ENCODE assay signal across 9 cellular contexts in the genomic region with DNA sequence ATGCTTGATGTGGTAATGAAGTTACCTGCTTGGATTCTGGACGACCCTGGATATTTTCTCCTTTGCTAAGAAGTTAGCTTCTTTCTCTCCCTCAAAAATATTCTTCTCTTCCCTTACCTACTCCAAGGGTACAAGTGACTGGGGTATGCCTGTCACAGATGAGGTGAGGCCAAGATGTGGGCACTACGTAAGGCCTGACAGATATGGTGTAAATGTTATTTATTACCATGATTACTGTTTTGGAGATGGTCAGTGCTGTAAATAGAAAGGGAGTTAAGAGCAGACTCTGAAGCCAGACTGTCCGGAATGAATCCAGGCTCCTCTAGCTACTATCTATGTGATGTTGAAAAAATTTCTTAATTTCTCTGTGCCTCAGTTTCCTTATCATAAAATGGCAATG. TPM values are rescaled to one million over a fixed set of nuclear protein-coding genes. Genes with fewer than 3 reads are reported as not detected.
DNase-seq lines count a peak whose midpoint lies in the region; ATAC-seq, FAIRE-seq and TF ChIP-seq lines count a peak whose summit lies in the region.
"Had no signal": no experiment of that assay in that cellular context is flagged by ENCODE, and none has a peak within 500 bp of the region (broad histone marks: within the 10 kb centered on the region; RNA-seq: fewer than 3 reads in every experiment).

No MANE protein-coding gene starts in this region.

- H3K9me3 ChIP-seq in CD8-positive, alpha-beta T cell (ENCODE audit: low read length), result no peaks in the 10 kb centered on the region
- H3K9me3 ChIP-seq in HUES6 (ENCODE audit: control insufficient read depth, insufficient read depth, low read depth, low read length) (no peaks in the 10 kb centered on the region), K562 (replicated peaks; ENCODE audit: control insufficient read depth, insufficient read depth, low read depth, low read length) (no peaks in the 10 kb centered on the region)

- H3K9me1 ChIP-seq in K562 (ENCODE audit: control insufficient read depth, insufficient read depth, low read length), result no peaks in the 10 kb centered on the region

- peaks cover 37% of the 10 kb centered on the region for H3K4me1 Mint-ChIP-seq in CD8-positive, alpha-beta T cell (ENCODE audit: low read depth)
- H3K4me1 Mint-ChIP-seq in natural killer cell treated with Interleukin-12 subunit alpha and Interleukin-12 subunit beta and Interleukin-15 and Interleukin-18, amount 100 ng/mL, for 72 hours (ENCODE audit: low read depth in 2 of 2), result peaks cover 18 to 26% of the 10 kb centered on the region in 2 donors

- no peak for TF ChIP-seq CTCF in CD8-positive, alpha-beta T cell (IDR thresholded peaks at IDR 0.05)
- no peak for TF ChIP-seq CTCF in K562 (IDR thresholded peaks at IDR 0.05 in 2 of 3, conservative IDR thresholded peaks at IDR 0.05 in 1 of 3; ENCODE audit: insufficient read depth in 2 of 3, low read depth in 1 of 3, low read length in 3 of 3)

- H3K36me3 ChIP-seq in CD8-positive, alpha-beta T cell (ENCODE audit: insufficient read depth, low read length), result no peaks in the 10 kb centered on the region
- no peaks in the 10 kb centered on the region for H3K36me3 ChIP-seq in HUES6 (ENCODE audit: control insufficient read depth, insufficient read depth, low read length)
- no peaks in the 10 kb centered on the region; the same call in 1 of the 3 replicates for H3K36me3 ChIP-seq in K562 (ENCODE audit: control insufficient read depth, insufficient read depth, low read length)

- no peak for TF ChIP-seq POLR2A in K562 (conservative IDR thresholded peaks at IDR 0.05)
- no peak for TF ChIP-seq POLR2A in GM18505 (IDR thresholded peaks at IDR 0.05; ENCODE audit: borderline replicate concordance, extremely low read depth, insufficient read depth, insufficient read length)

- no peaks in the 10 kb centered on the region for H3K27me3 Mint-ChIP-seq in CD8-positive, alpha-beta T cell (ENCODE audit: low read depth)
- H3K27me3 Mint-ChIP-seq in natural killer cell treated with Interleukin-12 subunit alpha and Interleukin-12 subunit beta and Interleukin-15 and Interleukin-18, amount 100 ng/mL, for 72 hours, result no peaks in the 10 kb centered on the region

- peaks cover 53% of the 10 kb centered on the region for H3K79me2 ChIP-seq in K562 (ENCODE audit: control insufficient read depth, insufficient read depth, low read length)

- H3K27me3 ChIP-seq in CD8-positive, alpha-beta T cell (ENCODE audit: insufficient read depth, low read length), result no peaks in the 10 kb centered on the region
- H3K27me3 ChIP-seq in HUES6 (ENCODE audit: control insufficient read depth, insufficient read depth, low read length) (no peaks in the 10 kb centered on the region), K562 (ENCODE audit: control insufficient read depth in 2 of 2, insufficient read depth in 2 of 2, low read length in 2 of 2) (no peaks in the 10 kb centered on the region)

- ATAC-seq in CD8-positive, alpha-beta T cell, result no peak
- ATAC-seq in K562 (no peak), GM18505 (IDR thresholded peaks at IDR 0.05; ENCODE audit: unreplicated experiment) (no peak), HG03354 (IDR thresholded peaks at IDR 0.05; ENCODE audit: poor library complexity, severe bottlenecking, unreplicated experiment) (no peak)
- no peak for ATAC-seq in natural killer cell treated with Interleukin-12 subunit alpha and Interleukin-12 subunit beta and Interleukin-15 and Interleukin-18, amount 100 ng/mL, for 72 hours

- no peak for TF ChIP-seq RAD21 in K562 (CRISPR knock-in tag; conservative IDR thresholded peaks at IDR 0.05 in 1 of 2, IDR thresholded peaks at IDR 0.05 in 1 of 2)

- peaks cover 12% of the 10 kb centered on the region for H3K4me1 ChIP-seq in CD8-positive, alpha-beta T cell (ENCODE audit: insufficient read depth, low read length)
- H3K4me1 ChIP-seq in HUES6 (ENCODE audit: control insufficient read depth, insufficient read depth, low read length), result peaks cover 25% of the 10 kb centered on the region
- H3K4me1 ChIP-seq in K562 (replicated peaks in 1 of 2; ENCODE audit: control insufficient read depth in 2 of 2, insufficient read depth in 2 of 2, low read length in 2 of 2), result peaks cover 6 to 32% of the 10 kb centered on the region in 2 experiments; a peak in 4 of 5 replicates

- peak overlapping the region; percentile 94 for H3K27ac Mint-ChIP-seq in CD8-positive, alpha-beta T cell
- peak overlapping the region; percentile 74 to 89 for H3K27ac Mint-ChIP-seq in natural killer cell treated with Interleukin-12 subunit alpha and Interleukin-12 subunit beta and Interleukin-15 and Interleukin-18, amount 100 ng/mL, for 72 hours

- peak overlapping the region; percentile 77 for H3K4me3 ChIP-seq in CD8-positive, alpha-beta T cell (ENCODE audit: low read depth, low read length)
- H3K4me3 ChIP-seq in HUES6 (ENCODE audit: low read depth, low read length), result peak overlapping the region; percentile 98
- H3K4me3 ChIP-seq in K562, result peak overlapping the region; percentile 85

- 51% methylated on average over 3 of the region's 3 CpGs for WGBS in K562 (ENCODE audit: insufficient coverage, low coverage, missing lambda C conversion rate)

- peak overlapping the region; percentile 97 for H3K4me3 Mint-ChIP-seq in CD8-positive, alpha-beta T cell
- peak overlapping the region; percentile 93 for H3K4me3 Mint-ChIP-seq in natural killer cell treated with Interleukin-12 subunit alpha and Interleukin-12 subunit beta and Interleukin-15 and Interleukin-18, amount 100 ng/mL, for 72 hours

- POLR2A ChIA-PET in CD8-positive, alpha-beta T cell (lab: Charles Lee), result interaction anchor here (0.5 to 2.3 kb wide), 12 partner anchors 9 to 925 kb away, joined by 3 to 18 read pairs (median 5); a partner anchor contains a TSS
- POLR2A ChIA-PET in K562 (lab: Yijun Ruan, JAX), result interaction anchor here (1.0 to 2.8 kb wide), 8 partner anchors 9 to 206 kb away, joined by 3 to 27 read pairs (median 4); no protein-coding TSS in a partner anchor

- BruUV-seq in K562 (replicated peaks; lab: Mats Ljungman, UMichigan), result TSS peak; percentile 63

- no peak for DNase-seq in CD8-positive, alpha-beta T cell
- DNase-seq in K562 (ENCODE audit: extremely low read depth in 1 of 4, low spot score in 3 of 4), result no peak
- DNase-seq in natural killer cell treated with Interleukin-12 subunit alpha and Interleukin-12 subunit beta and Interleukin-15 and Interleukin-18, amount 100 ng/mL, for 72 hours (ENCODE audit: low spot score), result no peak
- no peak for DNase-seq in NK-92 (lab: John Stamatoyannopoulos, UW; ENCODE audit: unreplicated experiment)
- no peak for DNase-seq in NCI-H526 treated with DMSO at 0.1 percent for 48 hours (lab: John Stamatoyannopoulos, UW)

- H3K9me3 Mint-ChIP-seq in CD8-positive, alpha-beta T cell, result no peaks in the 10 kb centered on the region
- H3K9me3 Mint-ChIP-seq in natural killer cell treated with Interleukin-12 subunit alpha and Interleukin-12 subunit beta and Interleukin-15 and Interleukin-18, amount 100 ng/mL, for 72 hours, result no peaks in the 10 kb centered on the region

- FAIRE-seq in K562 (lab: Jason Lieb, UNC), result no peak
- FAIRE-seq: bronchial epithelial cell had no signal

- peaks cover 9% of the 10 kb centered on the region for H3K36me3 Mint-ChIP-seq in CD8-positive, alpha-beta T cell
- H3K36me3 Mint-ChIP-seq in natural killer cell treated with Interleukin-12 subunit alpha and Interleukin-12 subunit beta and Interleukin-15 and Interleukin-18, amount 100 ng/mL, for 72 hours, result no peaks in the 10 kb centered on the region

- peak overlapping the region; percentile 96 for H2AFZ ChIP-seq in K562 (ENCODE audit: low read depth, low read length)

- H3K9ac ChIP-seq in HUES6 (ENCODE audit: low read length), result no peak overlapping the region
- peak overlapping the region in 1 of 2 experiments; percentile 88; a peak in 2 of 4 replicates for H3K9ac ChIP-seq in K562 (ENCODE audit: insufficient read depth in 1 of 2, low read depth in 2 of 2, low read length in 2 of 2)

- intact Hi-C loops in CD8-positive, alpha-beta T cell (cut with DNase I, micrococcal nuclease), result loop anchor here (5.0 to 10.0 kb wide), 4 partner anchors 591 to 1003 kb away; a partner anchor contains a TSS
- intact Hi-C loops in K562 (cut with micrococcal nuclease), result no loop called here

- H4K20me1 ChIP-seq in K562 (replicated peaks; ENCODE audit: control insufficient read depth, insufficient read depth, low read length), result 0 out of 2 replicates have a peak, but pooled peaks cover 4% of the 10 kb centered on the region

- CTCF ChIA-PET in CD8-positive, alpha-beta T cell (lab: Charles Lee), result interaction anchor here (0.9 to 1.0 kb wide), 2 partner anchors 179 to 307 kb away, joined by 3 read pairs; no protein-coding TSS in a partner anchor
- CTCF ChIA-PET in K562 (lab: Yijun Ruan, JAX; ENCODE audit: low intra/inter-chr PET ratio), result no interaction called here

- in situ Hi-C loops in K562 (cut with MboI), result no loop called here

- peak overlapping the region; percentile 77 for H3K27ac ChIP-seq in CD8-positive, alpha-beta T cell (ENCODE audit: low read depth, low read length)
- no peak overlapping the region for H3K27ac ChIP-seq in HUES6 (ENCODE audit: low read depth, low read length)
- no peak overlapping the region; the same call in 2 of the 3 replicates for H3K27ac ChIP-seq in K562 (ENCODE audit: extremely low read depth, low read depth, low read length)

- TF ChIP-seq EP300 in K562 (IDR thresholded peaks at IDR 0.05; ENCODE audit: low read length), result no peak

- H3K4me2 ChIP-seq in K562 (ENCODE audit: insufficient read depth, low read length), result peak overlapping the region; percentile 99

RNA-seq across cellular contexts. Expression of a gene that starts 1.1 kb away (rescaled TPM):
- 1 to 10 TPM; 7.2 to 7.5 TPM for total RNA-seq in CD8-positive, alpha-beta T cell
- 49.8 and 66.2 TPM in 2 replicates for total RNA-seq in K562 (2011; cell fraction: chromatin; rRNA removed; ENCODE audit: low replicate concordance)
- 22.5 and 29.5 TPM in 2 replicates for total RNA-seq in K562 (2011; cell fraction: nucleolus; rRNA removed)
- total RNA-seq in K562 (2011; cell fraction: nucleoplasm; rRNA removed), result 30.6 and 35.2 TPM in 2 replicates
- total RNA-seq in K562 (2014; rRNA removed) (5.8 and 5.9 TPM in 2 replicates), K562 (2014; rRNA removed; fragmentation: Illumina TruSeq; extraction: Trizol) (10.2 and 10.8 TPM in 2 replicates), K562 (2015; rRNA removed; fragmentation: Illumina TruSeq; extraction: Trizol) (10.1 TPM in 2 replicates), K562 (2021) (14.4 and 16.0 TPM in 2 replicates)
- polyA plus RNA-seq in K562 (2011; rRNA removed) (10.5 and 13.2 TPM in 2 replicates), K562 (2014; fragmentation: Illumina TruSeq; extraction: Trizol) (11.6 and 12.8 TPM in 2 replicates), K562 (2014; fragmentation: Nextera tagmentation; extraction: Ambion mirVana) (1 to 10 TPM; 1.1 to 2.6 TPM), K562 (2014; rRNA removed) (5.2 and 5.9 TPM in 2 replicates)
- polyA plus RNA-seq in K562 (2011; cell fraction: cytosol; rRNA removed), result 8.3 and 14.3 TPM in 2 replicates
- 17.4 and 19.9 TPM in 2 replicates for polyA plus RNA-seq in K562 (2011; cell fraction: nucleus; rRNA removed)
- polyA plus RNA-seq in K562 (2012), result 5.3 and 6.2 TPM in 2 replicates
- polyA minus RNA-seq in K562 (2011; rRNA and poly(A)+ RNA removed), result 52.8 and 56.9 TPM in 2 replicates
- polyA minus RNA-seq in K562 (2011; cell fraction: cytosol; rRNA and poly(A)+ RNA removed), result 33.8 and 39.5 TPM in 2 replicates
- polyA minus RNA-seq in K562 (2011; cell fraction: nucleus; rRNA and poly(A)+ RNA removed), result 24.6 and 45.3 TPM in 2 replicates
- total RNA-seq in natural killer cell treated with Interleukin-12 subunit alpha and Interleukin-12 subunit beta and Interleukin-15 and Interleukin-18, amount 100 ng/mL, for 72 hours, result 10 to 100 TPM in 1 of 2 donors, 1 to 10 TPM in 1; 3.5 to 14.6 TPM
